Comparison of ENCODE assay signal across 12 cellular contexts in the genomic region with DNA sequence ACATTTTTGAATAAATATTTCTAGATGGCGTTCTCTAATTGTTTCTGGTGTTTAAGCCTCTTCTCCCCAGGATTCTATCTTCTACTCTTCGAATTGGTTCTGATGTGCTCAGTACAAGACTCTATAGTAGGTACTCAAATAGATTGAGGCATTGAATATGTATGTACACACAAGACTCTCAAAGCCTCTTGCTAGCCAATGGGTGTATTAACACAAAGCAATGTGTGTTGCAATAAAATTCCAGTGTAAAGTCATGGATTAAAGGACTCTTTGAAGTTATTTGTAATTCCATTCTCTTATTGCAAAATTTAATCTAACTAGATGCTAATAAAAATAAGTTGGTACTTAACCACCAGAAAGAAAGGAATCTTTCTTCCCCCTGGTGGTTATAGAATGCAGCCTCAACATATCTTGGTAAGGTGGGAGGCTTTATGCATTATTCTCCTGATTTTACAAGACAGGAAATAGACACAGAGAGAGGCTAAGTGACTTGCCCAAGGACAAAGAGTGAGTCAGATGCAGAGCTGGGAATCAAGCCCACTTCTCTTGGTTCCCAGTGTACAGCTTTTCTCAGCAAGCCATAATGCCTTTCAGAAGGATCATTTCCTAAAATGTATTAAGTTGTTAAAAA. TPM values are rescaled to one million over a fixed set of nuclear protein-coding genes. Genes with fewer than 3 reads are reported as not detected.
DNase-seq lines count a peak whose midpoint lies in the region; ATAC-seq, FAIRE-seq and TF ChIP-seq lines count a peak whose summit lies in the region.
"Had no signal": no experiment of that assay in that cellular context is flagged by ENCODE, and none has a peak within 500 bp of the region (broad histone marks: within the 10 kb centered on the region; RNA-seq: fewer than 3 reads in every experiment).

No MANE protein-coding gene starts in this region.

- H3K4me1 ChIP-seq in GM23248 (ENCODE audit: insufficient read depth) (peaks cover 12% of the 10 kb centered on the region; the same call in 1 of the 2 replicates), endothelial cell of umbilical vein (ENCODE audit: control insufficient read depth, extremely low read depth, insufficient read depth, low read length) (no peaks in the 10 kb centered on the region)
- H3K4me1 ChIP-seq: parathyroid adenoma had no signal

- no peaks in the 10 kb centered on the region for H3K9me2 ChIP-seq in GM23248 (ENCODE audit: insufficient read depth)

- FAIRE-seq in endothelial cell of umbilical vein (lab: Jason Lieb, UNC): peak; percentile 67
- FAIRE-seq: islet of Langerhans had no signal

- CTCF ChIA-PET in endothelial cell of umbilical vein (lab: Charles Lee): interaction anchor here (0.7 to 1.8 kb wide), 7 partner anchors 9 to 41 kb away, joined by 3 to 8 read pairs (median 3); partner anchors contain the start of gene LRP1B

- 68 to 75% methylated on average over 2 of the region's 2 CpGs for WGBS in GM23248 (ENCODE audit: low coverage in 1 of 2, low lambda C conversion rate in 2 of 2, missing lambda C conversion rate in 2 of 2), 2 experiments

- H3K9me3 ChIP-seq in GM23248 (ENCODE audit: low read depth) (no peaks in the 10 kb centered on the region), endothelial cell of umbilical vein (replicated peaks; ENCODE audit: control insufficient read depth, insufficient read depth, low read length) (no peaks in the 10 kb centered on the region)

- no peak overlapping the region for H2AFZ ChIP-seq in GM23248
- H2AFZ ChIP-seq in endothelial cell of umbilical vein (ENCODE audit: low read depth, low read length): no peak overlapping the region
- H2AFZ ChIP-seq: parathyroid adenoma had no signal

- peak overlapping the region; percentile 33; the same call in 1 of the 2 replicates for H3K27ac ChIP-seq in GM23248
- H3K27ac ChIP-seq in endothelial cell of umbilical vein (ENCODE audit: insufficient read depth, low read depth, low read length): no peak overlapping the region
- H3K27ac ChIP-seq: parathyroid adenoma, VCaP had no signal

- H3K9me1 ChIP-seq in endothelial cell of umbilical vein (replicated peaks; ENCODE audit: control insufficient read depth, extremely low read depth, insufficient read depth, low read length): peaks cover 2% of the 10 kb centered on the region

- dilution Hi-C loops in endothelial cell of umbilical vein (cut with MboI; ENCODE audit: extremely low pct_ligation_motif_present, low sequenced_read_pairs): no loop called here

- no peak for TF ChIP-seq POLR2A in endothelial cell of umbilical vein (IDR thresholded peaks at IDR 0.05; ENCODE audit: low read depth, low read length)

- H3K4me3 ChIP-seq in GM23248 (no peak overlapping the region), endothelial cell of umbilical vein (replicated peaks in 1 of 3; ENCODE audit: insufficient read depth in 1 of 3, low read depth in 1 of 3, low read length in 3 of 3) (no peak overlapping the region)

- no peaks in the 10 kb centered on the region for H3K36me3 ChIP-seq in GM23248 (ENCODE audit: low read depth)
- H3K36me3 ChIP-seq in endothelial cell of umbilical vein (ENCODE audit: control insufficient read depth in 2 of 2, extremely low read depth in 1 of 2, insufficient read depth in 2 of 2, low read length in 2 of 2): no peaks in the 10 kb centered on the region

- POLR2A ChIA-PET in endothelial cell of umbilical vein (lab: Charles Lee): no interaction called here

- in situ Hi-C loops in GM23248 (cut with MboI): no loop called here

- ATAC-seq in HG03354 (IDR thresholded peaks at IDR 0.05; ENCODE audit: poor library complexity, severe bottlenecking, unreplicated experiment): no peak

- intact Hi-C loops in endothelial cell of umbilical vein (cut with micrococcal nuclease): no loop called here

- TF ChIP-seq CTCF in endothelial cell of umbilical vein (IDR thresholded peaks at IDR 0.05; ENCODE audit: extremely low read depth in 1 of 2, insufficient read depth in 1 of 2, low read depth in 1 of 2, low read length in 2 of 2): peak in 1 of 2 donors; percentile 10

- H3K79me2 ChIP-seq in GM23248 (ENCODE audit: insufficient read depth): no peaks in the 10 kb centered on the region
- H3K79me2 ChIP-seq in endothelial cell of umbilical vein (ENCODE audit: control insufficient read depth, insufficient read depth, low read length): no peaks in the 10 kb centered on the region
- H3K79me2 ChIP-seq: parathyroid adenoma had no signal

- H3K27me3 ChIP-seq in GM23248 (replicated peaks; ENCODE audit: insufficient read depth): no peaks in the 10 kb centered on the region
- H3K27me3 ChIP-seq in endothelial cell of umbilical vein (ENCODE audit: control insufficient read depth in 2 of 2, insufficient read depth in 2 of 2, low read length in 2 of 2): no peaks in the 10 kb centered on the region

- no peak overlapping the region for H3K9ac ChIP-seq in GM23248
- no peak overlapping the region for H3K9ac ChIP-seq in endothelial cell of umbilical vein (replicated peaks; ENCODE audit: extremely low read depth, insufficient read depth, low read length)
- H3K9ac ChIP-seq: parathyroid adenoma had no signal

- BruUV-seq in endothelial cell of umbilical vein (replicated peaks; lab: Mats Ljungman, UMichigan): no TSS peak

- DNase-seq in GM23248 (peak; percentile 83), NCI-H69 (lab: John Stamatoyannopoulos, UW) (peak; percentile 38), endothelial cell of umbilical vein (ENCODE audit: low read depth, low spot score) (peak; percentile 55), non-pigmented ciliary epithelial cell (ENCODE audit: low read depth) (peak; percentile 91), NCI-H2196 treated with DMSO at 0.1 percent for 48 hours (lab: John Stamatoyannopoulos, UW; ENCODE audit: unreplicated experiment) (no peak), HK-2 (ENCODE audit: unreplicated experiment) (no peak)
- DNase-seq in activated CD4-positive, alpha-beta T cell treated with anti-CD3 and anti-CD28 coated beads for 1 hour: no peak
- DNase-seq: activated effector memory CD4-positive, alpha-beta T cell treated with Interleukin-2 at 50 U/mL for 16 hours had no signal

- H4K20me1 ChIP-seq in GM23248 (ENCODE audit: insufficient read depth) (no peaks in the 10 kb centered on the region), endothelial cell of umbilical vein (replicated peaks; ENCODE audit: control insufficient read depth, extremely low read depth, insufficient read depth, low read length) (no peaks in the 10 kb centered on the region)

- peaks cover 16% of the 10 kb centered on the region; the same call in 1 of the 2 replicates for H3F3A ChIP-seq in GM23248 (ENCODE audit: insufficient read depth)

- no peak overlapping the region for H3K4me2 ChIP-seq in GM23248 (ENCODE audit: unreplicated experiment)
- no peak overlapping the region for H3K4me2 ChIP-seq in endothelial cell of umbilical vein (ENCODE audit: insufficient read depth, low read length)

TF ChIP-seq in endothelial cell of umbilical vein, 7 proteins besides CTCF, POLR2A, EP300 and RAD21:
- no peak for TF ChIP-seq GATA2 (IDR thresholded peaks at IDR 0.05; ENCODE audit: insufficient read depth, insufficient read length, low read depth, low read length)
- peak; percentile 44 for TF ChIP-seq FOS (IDR thresholded peaks at IDR 0.05; ENCODE audit: borderline replicate concordance, insufficient read depth, low read length)

RNA-seq across cellular contexts. Expression of gene LRP1B, which starts 18.1 kb away (rescaled TPM):
- total RNA-seq in GM23248 (2014; rRNA removed; shearing (Covaris generic)): not detected in 2 replicates
- polyA plus RNA-seq in GM23248 (2016; fragmentation: Nextera tagmentation; extraction: Ambion mirVana): not detected in 2 replicates
- total RNA-seq in endothelial cell of umbilical vein: 0.07 TPM in 2 replicates
- polyA plus RNA-seq in endothelial cell of umbilical vein: 0.02 and 0.03 TPM in 2 replicates
- 0.01 TPM in 2 replicates for polyA plus RNA-seq in endothelial cell of umbilical vein (2011; cell fraction: cytosol; rRNA removed)
- 0.05 and 0.07 TPM in 2 replicates for polyA plus RNA-seq in endothelial cell of umbilical vein (2011; cell fraction: nucleus; rRNA removed)
- polyA plus RNA-seq in endothelial cell of umbilical vein (2012): 0.04 and 0.15 TPM in 2 replicates
- polyA minus RNA-seq in endothelial cell of umbilical vein: 0.12 and 0.15 TPM in 2 replicates
- 1.0 TPM for polyA minus RNA-seq in endothelial cell of umbilical vein (2011; cell fraction: cytosol; rRNA and poly(A)+ RNA removed)
- 0.24 and 0.82 TPM in 2 replicates for polyA minus RNA-seq in endothelial cell of umbilical vein (2011; cell fraction: nucleus; rRNA and poly(A)+ RNA removed)

Comparison
In these comparisons a context has a peak if more than half of its experiments do, and no peak if none do; other contexts are left out.
1. DNase-seq: peak in GM23248 (single experiment), NCI-H69 (single experiment), endothelial cell of umbilical vein (single experiment) and non-pigmented ciliary epithelial cell (single experiment); none in activated CD4-positive, alpha-beta T cell treated with anti-CD3 and anti-CD28 coated beads for 1 hour (single experiment), NCI-H2196 treated with DMSO at 0.1 percent for 48 hours (single experiment) and HK-2 (single experiment).